ENCODE assay signal across 11 cellular contexts in genomic region chr4:76219299-76220055, GRCh38. TPM values are rescaled to one million over a fixed set of nuclear protein-coding genes. Genes with fewer than 3 reads are reported as not detected.
DNase-seq lines count a peak whose midpoint lies in the region; ATAC-seq, FAIRE-seq and TF ChIP-seq lines count a peak whose summit lies in the region.
"Had no signal": no experiment of that assay in that cellular context is flagged by ENCODE, and none has a peak within 500 bp of the region (broad histone marks: within the 10 kb centered on the region; RNA-seq: fewer than 3 reads in every experiment).

No MANE protein-coding gene starts in this region.

- H2AFZ ChIP-seq in IMR-90 (replicated peaks; ENCODE audit: low read length, poor library complexity) = no peak overlapping the region
- no peak overlapping the region for H2AFZ ChIP-seq in mesenchymal stem cell (ENCODE audit: low read depth, low read length)

- H3K4me3 ChIP-seq in AG09309 (ENCODE audit: control insufficient read depth, low read depth, low read length) = no peak overlapping the region
- no peak overlapping the region for H3K4me3 ChIP-seq in IMR-90 (ENCODE audit: insufficient read depth, low read depth, low read length)
- no peak overlapping the region for H3K4me3 ChIP-seq in cardiac fibroblast (replicated peaks in 1 of 2; ENCODE audit: low read depth in 2 of 2, low read length in 2 of 2)
- H3K4me3 ChIP-seq in mesenchymal stem cell (ENCODE audit: insufficient read depth in 1 of 2, low read depth in 1 of 2, low read length in 2 of 2) = no peak overlapping the region
- H3K4me3 ChIP-seq: BLaER1 had no signal

- H3K9ac ChIP-seq in IMR-90 (ENCODE audit: low read depth, low read length) (no peak overlapping the region), mesenchymal stem cell (ENCODE audit: low read length) (no peak overlapping the region)
- H3K9ac ChIP-seq: BLaER1 had no signal

- H4K20me1 ChIP-seq in IMR-90 (ENCODE audit: insufficient read depth, low read length) = no peaks in the 10 kb centered on the region
- H4K20me1 ChIP-seq: BLaER1 had no signal

- WGBS in IMR-90 (ENCODE audit: extremely low coverage in 2 of 2, insufficient read length in 1 of 2), 2 experiments = 0% methylated on average over 1 of the region's 7 CpGs; no CpG with 5 or more reads in 1 of the 2 experiments
- WGBS in mesenchymal stem cell = 52% methylated on average over 5 of the region's 7 CpGs

- H3K4ac ChIP-seq in IMR-90 (ENCODE audit: low read depth, low read length) = peak overlapping the region; percentile 30; the same call in 1 of the 2 replicates
- H3K4ac ChIP-seq in mesenchymal stem cell (ENCODE audit: low read depth in 1 of 2, low read length in 2 of 2) = no peak overlapping the region

- ATAC-seq in IMR-90 (ENCODE audit: low read depth) = peak; percentile 79

- H3K9me3 ChIP-seq in IMR-90 (ENCODE audit: control insufficient read depth, insufficient read depth, low read length) (no peaks in the 10 kb centered on the region), mesenchymal stem cell (ENCODE audit: control insufficient read depth, low read length) (no peaks in the 10 kb centered on the region)
- H3K9me3 ChIP-seq: BLaER1 had no signal

- POLR2A ChIA-PET in IMR-90 (lab: Charles Lee; ENCODE audit: unreplicated experiment) = no interaction called here

- H2AK9ac ChIP-seq in IMR-90 (replicated peaks; ENCODE audit: low read depth, low read length, poor library complexity) = no peak overlapping the region

- intact Hi-C loops in IMR-90 (cut with micrococcal nuclease) = no loop called here

- H3K9me1 ChIP-seq in IMR-90 (ENCODE audit: insufficient read depth, low read length) = peaks cover 3% of the 10 kb centered on the region

- no peak overlapping the region for H3K23ac ChIP-seq in IMR-90 (ENCODE audit: low read depth, low read length)
- no peak overlapping the region for H3K23ac ChIP-seq in mesenchymal stem cell (ENCODE audit: low read length in 2 of 2)

- H4K5ac ChIP-seq in IMR-90 (ENCODE audit: low read depth, low read length) = no peak overlapping the region

- in situ Hi-C loops in IMR-90 (cut with MboI; ENCODE audit: low sequenced_read_pairs) = no loop called here

- BruUV-seq in IMR-90 (replicated peaks; lab: Mats Ljungman, UMichigan) = no TSS peak

- H3K14ac ChIP-seq in IMR-90 (replicated peaks; ENCODE audit: low read depth, low read length) (no peak overlapping the region), mesenchymal stem cell (ENCODE audit: low read length in 2 of 2) (no peak overlapping the region)

- peaks cover 0 to 2% of the 10 kb centered on the region in 2 experiments; a peak in 1 of 4 replicates for H3K79me1 ChIP-seq in IMR-90 (ENCODE audit: low read depth in 1 of 2, low read length in 2 of 2)
- peaks cover 3% of the 10 kb centered on the region for H3K79me1 ChIP-seq in mesenchymal stem cell (replicated peaks; ENCODE audit: low read length, poor library complexity, severe bottlenecking)

- dilution Hi-C loops in IMR-90 (cut with HindIII; ENCODE audit: low sequenced_read_pairs, unreplicated experiment) = no loop called here

- DNase-seq in AG09309 (ENCODE audit: low read depth) (peak; percentile 39), IMR-90 (peak; percentile 62), cardiac fibroblast (ENCODE audit: low read depth in 2 of 2) (peak; percentile 80 to 83), mesenchymal stem cell (peak; percentile 83), NCI-H2081 treated with DMSO at 0.1 percent for 48 hours (lab: John Stamatoyannopoulos, UW) (no peak), frontal cortex (ENCODE audit: low spot score in 2 of 2) (no peak), amygdala (lab: John Stamatoyannopoulos, UW) (no peak)
- DNase-seq in activated CD4-positive, alpha-beta T cell treated with anti-CD3 and anti-CD28 coated beads for 48 hours = no peak
- DNase-seq: Kasumi-1, NCI-H82 had no signal

- H4K91ac ChIP-seq in IMR-90 (ENCODE audit: insufficient read depth, low read depth, low read length) = 0 out of 2 replicates have a peak overlapping the region, but pooled peaks have one; percentile 25
- no peak overlapping the region for H4K91ac ChIP-seq in mesenchymal stem cell (ENCODE audit: low read length)

- H3K27me3 ChIP-seq in IMR-90 (ENCODE audit: control insufficient read depth, insufficient read depth, low read length) (no peaks in the 10 kb centered on the region; the same call in 1 of the 2 replicates), mesenchymal stem cell (ENCODE audit: control insufficient read depth in 1 of 2, insufficient read depth in 1 of 2, low read length in 2 of 2) (no peaks in the 10 kb centered on the region)
- H3K27me3 ChIP-seq: BLaER1 had no signal

- peak overlapping the region; percentile 78; the same call in 1 of the 2 replicates for H2BK20ac ChIP-seq in IMR-90 (ENCODE audit: low read depth, low read length)

- H2AK5ac ChIP-seq in IMR-90 (ENCODE audit: low read depth, low read length) (peak overlapping the region; percentile 9; the same call in 1 of the 2 replicates), mesenchymal stem cell (ENCODE audit: low read length, severe bottlenecking) (no peak overlapping the region)

- H2BK15ac ChIP-seq in IMR-90 (ENCODE audit: low read depth, low read length) = 0 out of 3 replicates have a peak overlapping the region, but pooled peaks have one; percentile 5
- peak overlapping the region; percentile 38 for H2BK15ac ChIP-seq in mesenchymal stem cell (ENCODE audit: low read depth, poor library complexity, severe bottlenecking)

- H3K4me2 ChIP-seq in IMR-90 (ENCODE audit: low read depth, low read length) (peak overlapping the region; percentile 37; the same call in 1 of the 2 replicates), mesenchymal stem cell (ENCODE audit: low read length, poor library complexity, severe bottlenecking) (no peak overlapping the region)
- H3K4me2 ChIP-seq: BLaER1 had no signal

- H2BK12ac ChIP-seq in mesenchymal stem cell (ENCODE audit: low read length in 2 of 2) = peak overlapping the region in 1 of 2 experiments; percentile 40

- no peak for FAIRE-seq in frontal cortex (lab: Jason Lieb, UNC)

- no peak overlapping the region for H2BK5ac ChIP-seq in IMR-90 (ENCODE audit: low read depth, low read length, poor library complexity, severe bottlenecking)
- no peak overlapping the region for H2BK5ac ChIP-seq in mesenchymal stem cell (ENCODE audit: low read depth, low read length, poor library complexity, severe bottlenecking)

- TF ChIP-seq CTCF in AG09309 (IDR thresholded peaks at IDR 0.05; ENCODE audit: control insufficient read depth, insufficient read depth, low read depth, low read length, missing control alignments) (no peak), IMR-90 (conservative IDR thresholded peaks at IDR 0.05; ENCODE audit: low read depth, low read length) (no peak), cardiac fibroblast (IDR thresholded peaks at IDR 0.05; ENCODE audit: low read depth, low read length) (no peak)

- CTCF ChIA-PET in IMR-90 (lab: Yijun Ruan, JAX) = interaction anchor here (0.9 kb wide), 1 partner anchor 14 kb away, joined by 3 read pairs; no protein-coding TSS in a partner anchor

- no peak overlapping the region for H3K56ac ChIP-seq in IMR-90 (ENCODE audit: extremely low read depth, insufficient read depth, low read length)

- H3K4me1 ChIP-seq in IMR-90 (ENCODE audit: control insufficient read depth, insufficient read depth, low read length) = peaks cover 5% of the 10 kb centered on the region; the same call in 1 of the 2 replicates
- H3K4me1 ChIP-seq in mesenchymal stem cell (ENCODE audit: control insufficient read depth, insufficient read depth, low read depth, low read length) = peaks cover 2% of the 10 kb centered on the region

- H3K36me3 ChIP-seq in IMR-90 (ENCODE audit: control insufficient read depth, insufficient read depth, low read length) (no peaks in the 10 kb centered on the region), mesenchymal stem cell (ENCODE audit: control insufficient read depth in 1 of 2, insufficient read depth in 2 of 2, low read depth in 1 of 2, low read length in 2 of 2) (no peaks in the 10 kb centered on the region)
- H3K36me3 ChIP-seq: BLaER1 had no signal

- H4K8ac ChIP-seq in IMR-90 (ENCODE audit: low read depth in 2 of 2, low read length in 2 of 2) (0 out of 4 replicates have a peak overlapping the region, but pooled peaks of 1 of the 2 experiments have one; percentile 35), mesenchymal stem cell (ENCODE audit: low read length) (peak overlapping the region; percentile 28)

- TF ChIP-seq RAD21 in IMR-90 (IDR thresholded peaks at IDR 0.05; ENCODE audit: low read length) = no peak

- H2BK120ac ChIP-seq in IMR-90 (ENCODE audit: low read depth, low read length) (peak overlapping the region; percentile 23; the same call in 1 of the 2 replicates), mesenchymal stem cell (ENCODE audit: low read depth, low read length) (peak overlapping the region; percentile 36)

- H3K27ac ChIP-seq in IMR-90 (ENCODE audit: insufficient read depth, low read length) = peak overlapping the region; percentile 60
- no peak overlapping the region for H3K27ac ChIP-seq in mesenchymal stem cell (ENCODE audit: low read length, poor library complexity, severe bottlenecking)
- H3K27ac ChIP-seq: BLaER1 had no signal

- H3K18ac ChIP-seq in IMR-90 (ENCODE audit: low read depth, low read length) = peak overlapping the region; percentile 67; the same call in 1 of the 2 replicates
- no peak overlapping the region for H3K18ac ChIP-seq in mesenchymal stem cell (ENCODE audit: low read depth in 1 of 2, low read length in 2 of 2)

- TF ChIP-seq POLR2A in IMR-90 (IDR thresholded peaks at IDR 0.05; ENCODE audit: low read depth, low read length) = no peak

TF ChIP-seq in IMR-90, 13 proteins besides CTCF, POLR2A, EP300 and RAD21:
- TF ChIP-seq RFX5 (IDR thresholded peaks at IDR 0.05; ENCODE audit: low read depth, low read length) (no peak), SMC3 (IDR thresholded peaks at IDR 0.05; ENCODE audit: low read depth, low read length) (no peak), CEBPB (IDR thresholded peaks at IDR 0.05; ENCODE audit: low read depth, low read length) (peak; percentile 98), NFE2L2 (IDR thresholded peaks at IDR 0.05; ENCODE audit: low read depth, low read length) (no peak), BHLHE40 (IDR thresholded peaks at IDR 0.05; ENCODE audit: low read depth, low read length) (peak; percentile 70)

RNA-seq across cellular contexts. Expression of gene SCARB2, which starts 5.9 kb away (rescaled TPM):
- total RNA-seq in IMR-90 (2012; rRNA removed) (89.7 and 102 TPM in 2 replicates), frontal cortex (263 TPM)
- 56.5 and 69.2 TPM in 2 replicates for polyA plus RNA-seq in IMR-90 (2012; rRNA removed)
- polyA plus RNA-seq in IMR-90 (2012; cell fraction: cytosol; rRNA removed) = 19.6 and 23.3 TPM in 2 replicates
- 10.9 and 46.8 TPM in 2 replicates for polyA plus RNA-seq in IMR-90 (2012; cell fraction: nucleus; rRNA removed; ENCODE audit: low replicate concordance)
- 254 TPM for polyA plus RNA-seq in mesenchymal stem cell (2013, experiment 1 of 2)
- polyA plus RNA-seq in mesenchymal stem cell (2013, experiment 2 of 2) = 261 TPM

RNA-seq across cellular contexts. Expression of gene FAM47E, which starts 32.0 kb away (rescaled TPM):
- total RNA-seq in IMR-90 (2012; rRNA removed) (under 0.01 TPM in 1 of 2 replicates, not detected in the other), frontal cortex (4.1 TPM)
- 0.05 TPM in 1 of 2 replicates, not detected in the other for polyA plus RNA-seq in IMR-90 (2012; rRNA removed)
- polyA plus RNA-seq in IMR-90 (2012; cell fraction: cytosol; rRNA removed) = not detected in 2 replicates
- 0.02 TPM in 1 of 2 replicates, not detected in the other for polyA plus RNA-seq in IMR-90 (2012; cell fraction: nucleus; rRNA removed; ENCODE audit: low replicate concordance)
- polyA plus RNA-seq in mesenchymal stem cell (2013, experiment 1 of 2) = 0.03 TPM
- 0.27 TPM for polyA plus RNA-seq in mesenchymal stem cell (2013, experiment 2 of 2)

Comparison
In these comparisons a context has a peak if more than half of its experiments do, and no peak if none do; other contexts are left out.
1. DNase-seq: peak in AG09309 (single experiment), IMR-90 (single experiment), cardiac fibroblast (2 of 2) and mesenchymal stem cell (single experiment); none in NCI-H2081 treated with DMSO at 0.1 percent for 48 hours (single experiment), frontal cortex (0 of 2), activated CD4-positive, alpha-beta T cell treated with anti-CD3 and anti-CD28 coated beads for 48 hours (single experiment) and amygdala (0 of 56).